ENCODE assay signal across 8 cellular contexts in the genomic region with DNA sequence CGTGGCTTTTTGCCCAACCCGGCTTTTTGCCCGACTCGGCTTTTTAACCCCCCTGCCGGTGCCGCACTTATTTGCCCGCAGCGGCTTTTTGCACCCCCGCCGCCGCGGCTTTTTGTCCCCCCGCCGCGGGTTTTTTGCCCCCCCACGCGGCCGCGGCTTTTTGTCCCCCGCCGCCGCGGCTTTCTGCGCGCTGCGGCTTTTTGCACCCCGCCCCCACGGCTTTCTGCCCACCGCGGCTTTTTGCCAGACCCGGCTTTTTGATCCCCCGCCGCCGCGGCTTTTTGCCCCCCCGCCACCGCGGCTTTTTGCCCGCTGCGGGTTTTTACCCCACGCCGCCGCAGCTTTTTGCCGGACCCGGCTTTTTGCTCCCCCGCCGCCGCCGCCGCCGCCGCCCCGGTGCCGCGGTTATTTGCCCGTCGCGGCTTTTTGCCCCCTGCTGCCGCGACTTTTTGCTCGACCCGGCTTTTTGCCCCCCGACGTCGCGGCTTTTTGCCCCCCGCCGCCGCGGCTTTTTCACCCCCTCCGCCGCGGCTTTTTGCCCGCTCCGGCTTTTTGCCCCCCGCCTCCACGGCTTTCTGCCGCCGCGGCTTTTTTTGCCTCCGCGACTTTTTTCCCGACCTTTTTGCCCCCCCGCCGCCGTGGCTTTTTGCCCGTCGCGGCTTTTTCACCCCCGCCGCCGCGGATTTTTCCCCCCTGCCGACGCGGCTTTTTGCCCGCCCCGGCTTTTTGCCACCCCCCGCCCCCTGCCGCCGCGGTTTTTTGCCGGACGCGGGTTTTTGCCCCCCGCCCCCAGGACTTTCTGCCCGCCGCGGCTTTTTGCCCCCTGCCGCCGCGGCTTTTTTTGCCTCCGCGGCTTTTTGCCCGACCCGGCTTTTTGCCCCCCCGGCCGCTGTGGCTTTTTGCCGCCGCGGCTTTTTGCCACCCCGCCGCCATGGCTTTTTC.
A peak's percentile ranks its signal among the peaks of the same experiment; 100 is the strongest.
DNase-seq lines count a peak whose midpoint lies in the region; ATAC-seq and TF ChIP-seq lines count a peak whose summit lies in the region.

No MANE protein-coding gene starts in this region.

- H3K18ac ChIP-seq in IMR-90 (ENCODE audit: low read depth, low read length), result no peak overlapping the region

- H4K8ac ChIP-seq in IMR-90 (ENCODE audit: low read depth in 2 of 2, low read length in 2 of 2), result no peak overlapping the region

- intact Hi-C loops in IMR-90 (cut with micrococcal nuclease), result no loop called here

- no peaks in the 10 kb centered on the region for H3K9me3 ChIP-seq in IMR-90 (ENCODE audit: control insufficient read depth, insufficient read depth, low read length)
- H3K9me3 ChIP-seq in mesodermal cell (ENCODE audit: control insufficient read depth, low read length), result no peaks in the 10 kb centered on the region

- DNase-seq in AG08396 (ENCODE audit: low spot score), result peak; percentile 47
- DNase-seq in IMR-90, result no peak
- DNase-seq in coronary artery (ENCODE audit: low spot score), result peak; percentile 64
- DNase-seq in effector CD8-positive, alpha-beta T cell (lab: John Stamatoyannopoulos, UW), result no peak
- no peak for DNase-seq in NCI-H1048 (lab: John Stamatoyannopoulos, UW)

- no peak overlapping the region for H2BK15ac ChIP-seq in IMR-90 (ENCODE audit: low read depth, low read length)

- no peaks in the 10 kb centered on the region for H3K9me1 ChIP-seq in IMR-90 (ENCODE audit: insufficient read depth, low read length)

- no peak overlapping the region for H2BK120ac ChIP-seq in IMR-90 (ENCODE audit: low read depth, low read length)

- no peak for TF ChIP-seq RAD21 in IMR-90 (IDR thresholded peaks at IDR 0.05; ENCODE audit: low read length)

- no peak overlapping the region for H3K56ac ChIP-seq in IMR-90 (ENCODE audit: extremely low read depth, insufficient read depth, low read length)

- peak overlapping the region; percentile 70 for H2AFZ ChIP-seq in IMR-90 (replicated peaks; ENCODE audit: low read length, poor library complexity)

- no peak overlapping the region for H3K4ac ChIP-seq in IMR-90 (ENCODE audit: low read depth, low read length)

- no peak overlapping the region for H2AK5ac ChIP-seq in IMR-90 (ENCODE audit: low read depth, low read length)

- H3K4me3 ChIP-seq in IMR-90 (ENCODE audit: insufficient read depth, low read depth, low read length) (peak overlapping the region; percentile 3; the same call in 1 of the 2 replicates), coronary artery (peak overlapping the region; percentile 61), mesodermal cell (ENCODE audit: extremely low read depth, insufficient read depth, low read length, poor library complexity, severe bottlenecking) (peak overlapping the region; percentile 49)

- no peak overlapping the region for H4K91ac ChIP-seq in IMR-90 (ENCODE audit: insufficient read depth, low read depth, low read length)

- H3K27ac ChIP-seq in IMR-90 (ENCODE audit: insufficient read depth, low read length) (no peak overlapping the region), coronary artery (no peak overlapping the region), mesodermal cell (ENCODE audit: low read depth, low read length, severe bottlenecking) (no peak overlapping the region)

- H3K23ac ChIP-seq in IMR-90 (ENCODE audit: low read depth, low read length), result no peak overlapping the region

- ATAC-seq in IMR-90 (ENCODE audit: low read depth) (no peak), HG03442 (IDR thresholded peaks at IDR 0.05; ENCODE audit: unreplicated experiment) (no peak), GM21619 (IDR thresholded peaks at IDR 0.05; ENCODE audit: unreplicated experiment) (no peak)

- H3K27me3 ChIP-seq in IMR-90 (ENCODE audit: control insufficient read depth, insufficient read depth, low read length), result peaks cover 16% of the 10 kb centered on the region

- no TSS peak for BruUV-seq in IMR-90 (replicated peaks; lab: Mats Ljungman, UMichigan)

- TF ChIP-seq POLR2A in IMR-90 (IDR thresholded peaks at IDR 0.05; ENCODE audit: low read depth, low read length), result no peak

- no peaks in the 10 kb centered on the region for H3K36me3 ChIP-seq in IMR-90 (ENCODE audit: control insufficient read depth, insufficient read depth, low read length)
- no peaks in the 10 kb centered on the region for H3K36me3 ChIP-seq in mesodermal cell (ENCODE audit: control insufficient read depth, insufficient read depth, low read length)

- dilution Hi-C loops in IMR-90 (cut with HindIII; ENCODE audit: low sequenced_read_pairs, unreplicated experiment), result no loop called here

- H3K14ac ChIP-seq in IMR-90 (replicated peaks; ENCODE audit: low read depth, low read length), result no peak overlapping the region

- CTCF ChIA-PET in IMR-90 (lab: Yijun Ruan, JAX), result no interaction called here

- no peak overlapping the region; the same call in 1 of the 2 replicates for H3K4me2 ChIP-seq in IMR-90 (ENCODE audit: low read depth, low read length)

- H3K4me1 ChIP-seq in IMR-90 (ENCODE audit: control insufficient read depth, insufficient read depth, low read length) (no peaks in the 10 kb centered on the region), mesodermal cell (ENCODE audit: control insufficient read depth, insufficient read depth, low read length, poor library complexity, severe bottlenecking) (peaks cover 6% of the 10 kb centered on the region)

- WGBS in IMR-90 (ENCODE audit: extremely low coverage in 2 of 2, insufficient read length in 1 of 2), 2 experiments, result 0% methylated on average over 61 of the region's 123 CpGs; no CpG with 5 or more reads in 1 of the 2 experiments
- 8 to 10% methylated on average over 66 to 91 of the region's 123 CpGs for WGBS in mesodermal cell (ENCODE audit: insufficient coverage in 2 of 2), 2 experiments

- H4K20me1 ChIP-seq in IMR-90 (ENCODE audit: insufficient read depth, low read length), result no peaks in the 10 kb centered on the region

- H2BK20ac ChIP-seq in IMR-90 (ENCODE audit: low read depth, low read length), result no peak overlapping the region

- in situ Hi-C loops in IMR-90 (cut with MboI; ENCODE audit: low sequenced_read_pairs), result no loop called here

- no peak overlapping the region for H2BK5ac ChIP-seq in IMR-90 (ENCODE audit: low read depth, low read length, poor library complexity, severe bottlenecking)

- POLR2A ChIA-PET in IMR-90 (lab: Charles Lee; ENCODE audit: unreplicated experiment), result interaction anchor here (0.6 kb wide), 1 partner anchor 1153 kb away, joined by 5 read pairs; no protein-coding TSS in a partner anchor

- TF ChIP-seq CTCF in IMR-90 (conservative IDR thresholded peaks at IDR 0.05; ENCODE audit: low read depth, low read length) (no peak), coronary artery (IDR thresholded peaks at IDR 0.05) (no peak)

- no peak overlapping the region for H4K5ac ChIP-seq in IMR-90 (ENCODE audit: low read depth, low read length)

- no peak overlapping the region for H3K9ac ChIP-seq in IMR-90 (ENCODE audit: low read depth, low read length)

- H2AK9ac ChIP-seq in IMR-90 (replicated peaks; ENCODE audit: low read depth, low read length, poor library complexity), result peak overlapping the region; percentile 33

- no peaks in the 10 kb centered on the region for H3K79me1 ChIP-seq in IMR-90 (ENCODE audit: low read depth in 1 of 2, low read length in 2 of 2)

TF ChIP-seq in IMR-90, 13 proteins besides CTCF, POLR2A, EP300 and RAD21:
- TF ChIP-seq, protein P1, sequence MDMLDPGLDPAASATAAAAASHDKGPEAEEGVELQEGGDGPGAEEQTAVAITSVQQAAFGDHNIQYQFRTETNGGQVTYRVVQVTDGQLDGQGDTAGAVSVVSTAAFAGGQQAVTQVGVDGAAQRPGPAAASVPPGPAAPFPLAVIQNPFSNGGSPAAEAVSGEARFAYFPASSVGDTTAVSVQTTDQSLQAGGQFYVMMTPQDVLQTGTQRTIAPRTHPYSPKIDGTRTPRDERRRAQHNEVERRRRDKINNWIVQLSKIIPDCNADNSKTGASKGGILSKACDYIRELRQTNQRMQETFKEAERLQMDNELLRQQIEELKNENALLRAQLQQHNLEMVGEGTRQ (IDR thresholded peaks at IDR 0.05; ENCODE audit: low read depth, low read length), result no peak
- TF ChIP-seq RCOR1 (IDR thresholded peaks at IDR 0.05; ENCODE audit: insufficient replicate concordance, low read length) (no peak), CEBPB (IDR thresholded peaks at IDR 0.05; ENCODE audit: low read depth, low read length) (no peak), CHD1 (IDR thresholded peaks at IDR 0.05; ENCODE audit: low read depth, low read length) (no peak), NFE2L2 (IDR thresholded peaks at IDR 0.05; ENCODE audit: low read depth, low read length) (no peak), RFX5 (IDR thresholded peaks at IDR 0.05; ENCODE audit: low read depth, low read length) (no peak), MXI1 (IDR thresholded peaks at IDR 0.05; ENCODE audit: borderline replicate concordance, low read depth, low read length) (no peak), FOS (IDR thresholded peaks at IDR 0.05; ENCODE audit: low read depth, low read length) (no peak), BHLHE40 (IDR thresholded peaks at IDR 0.05; ENCODE audit: low read depth, low read length) (no peak), MAZ (IDR thresholded peaks at IDR 0.05; ENCODE audit: borderline replicate concordance, low read depth, low read length) (no peak), MAFK (IDR thresholded peaks at IDR 0.05; ENCODE audit: low read depth, low read length) (no peak), SMC3 (IDR thresholded peaks at IDR 0.05; ENCODE audit: low read depth, low read length) (no peak)
- TF ChIP-seq, protein P2, sequence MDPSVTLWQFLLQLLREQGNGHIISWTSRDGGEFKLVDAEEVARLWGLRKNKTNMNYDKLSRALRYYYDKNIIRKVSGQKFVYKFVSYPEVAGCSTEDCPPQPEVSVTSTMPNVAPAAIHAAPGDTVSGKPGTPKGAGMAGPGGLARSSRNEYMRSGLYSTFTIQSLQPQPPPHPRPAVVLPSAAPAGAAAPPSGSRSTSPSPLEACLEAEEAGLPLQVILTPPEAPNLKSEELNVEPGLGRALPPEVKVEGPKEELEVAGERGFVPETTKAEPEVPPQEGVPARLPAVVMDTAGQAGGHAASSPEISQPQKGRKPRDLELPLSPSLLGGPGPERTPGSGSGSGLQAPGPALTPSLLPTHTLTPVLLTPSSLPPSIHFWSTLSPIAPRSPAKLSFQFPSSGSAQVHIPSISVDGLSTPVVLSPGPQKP (IDR thresholded peaks at IDR 0.05; ENCODE audit: borderline replicate concordance, low read depth, low read length), result no peak

Comparison
In these comparisons a context has a peak if more than half of its experiments do, and no peak if none do; other contexts are left out.
1. DNase-seq: peak in AG08396 (single experiment) and coronary artery (single experiment); none in IMR-90 (single experiment), effector CD8-positive, alpha-beta T cell (single experiment) and NCI-H1048 (single experiment).
2. H3K4me3 ChIP-seq: peak in every context shown above with its lines; median percentile 61 in coronary artery; 49 in mesodermal cell; 3 in IMR-90.